Comparison of ENCODE assay signal across 1 cellular context in genomic region chr22:30326704-30327362, GRCh38.
TF ChIP-seq lines count a peak whose summit lies in the region.

A gene with protein sequence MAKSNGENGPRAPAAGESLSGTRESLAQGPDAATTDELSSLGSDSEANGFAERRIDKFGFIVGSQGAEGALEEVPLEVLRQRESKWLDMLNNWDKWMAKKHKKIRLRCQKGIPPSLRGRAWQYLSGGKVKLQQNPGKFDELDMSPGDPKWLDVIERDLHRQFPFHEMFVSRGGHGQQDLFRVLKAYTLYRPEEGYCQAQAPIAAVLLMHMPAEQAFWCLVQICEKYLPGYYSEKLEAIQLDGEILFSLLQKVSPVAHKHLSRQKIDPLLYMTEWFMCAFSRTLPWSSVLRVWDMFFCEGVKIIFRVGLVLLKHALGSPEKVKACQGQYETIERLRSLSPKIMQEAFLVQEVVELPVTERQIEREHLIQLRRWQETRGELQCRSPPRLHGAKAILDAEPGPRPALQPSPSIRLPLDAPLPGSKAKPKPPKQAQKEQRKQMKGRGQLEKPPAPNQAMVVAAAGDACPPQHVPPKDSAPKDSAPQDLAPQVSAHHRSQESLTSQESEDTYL (minus strand): TSS chr22:30326941. CDS start chr22:30326881, 60 bp downstream.

TF ChIP-seq in HepG2, 621 proteins besides CTCF, POLR2A, EP300 and RAD21 (continued from another document and continues in another):
- TF ChIP-seq RNF2 (conservative IDR thresholded peaks at IDR 0.05; ENCODE audit: low read depth) = no peak
- TF ChIP-seq RORA (CRISPR knock-in tag; IDR thresholded peaks at IDR 0.05) = no peak
- no peak for TF ChIP-seq ZNF207 (IDR thresholded peaks at IDR 0.05; ENCODE audit: borderline replicate concordance)
- TF ChIP-seq ZBTB10 (CRISPR knock-in tag; IDR thresholded peaks at IDR 0.05; ENCODE audit: borderline replicate concordance) = no peak
- TF ChIP-seq, protein P1, sequence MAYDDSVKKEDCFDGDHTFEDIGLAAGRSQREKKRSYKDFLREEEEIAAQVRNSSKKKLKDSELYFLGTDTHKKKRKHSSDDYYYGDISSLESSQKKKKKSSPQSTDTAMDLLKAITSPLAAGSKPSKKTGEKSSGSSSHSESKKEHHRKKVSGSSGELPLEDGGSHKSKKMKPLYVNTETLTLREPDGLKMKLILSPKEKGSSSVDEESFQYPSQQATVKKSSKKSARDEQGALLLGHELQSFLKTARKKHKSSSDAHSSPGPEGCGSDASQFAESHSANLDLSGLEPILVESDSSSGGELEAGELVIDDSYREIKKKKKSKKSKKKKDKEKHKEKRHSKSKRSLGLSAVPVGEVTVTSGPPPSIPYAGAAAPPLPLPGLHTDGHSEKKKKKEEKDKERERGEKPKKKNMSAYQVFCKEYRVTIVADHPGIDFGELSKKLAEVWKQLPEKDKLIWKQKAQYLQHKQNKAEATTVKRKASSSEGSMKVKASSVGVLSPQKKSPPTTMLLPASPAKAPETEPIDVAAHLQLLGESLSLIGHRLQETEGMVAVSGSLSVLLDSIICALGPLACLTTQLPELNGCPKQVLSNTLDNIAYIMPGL (CRISPR knock-in tag; IDR thresholded peaks at IDR 0.05; ENCODE audit: borderline replicate concordance in 1 of 2, low read depth in 1 of 2) = no peak
- no peak for TF ChIP-seq RXRB (CRISPR knock-in tag; IDR thresholded peaks at IDR 0.05; ENCODE audit: borderline replicate concordance)
- 0 out of 2 replicates have a peak, but pooled peaks have one; percentile 18 for TF ChIP-seq POGZ (CRISPR knock-in tag; IDR thresholded peaks at IDR 0.05)
- TF ChIP-seq BRCA1 (CRISPR knock-in tag; IDR thresholded peaks at IDR 0.05) = no peak
- TF ChIP-seq TCF7 (IDR thresholded peaks at IDR 0.05; ENCODE audit: low read depth) = no peak
- TF ChIP-seq ZNF329 (CRISPR knock-in tag; IDR thresholded peaks at IDR 0.05; ENCODE audit: low read depth) = no peak
- no peak for TF ChIP-seq ZSCAN20 (CRISPR knock-in tag; IDR thresholded peaks at IDR 0.05; ENCODE audit: borderline replicate concordance)
- no peak for TF ChIP-seq ZBTB14 (CRISPR knock-in tag; IDR thresholded peaks at IDR 0.05)
- TF ChIP-seq ZFP62 (CRISPR knock-in tag; IDR thresholded peaks at IDR 0.05) = no peak
- no peak for TF ChIP-seq REXO4 (CRISPR knock-in tag; IDR thresholded peaks at IDR 0.05; ENCODE audit: borderline replicate concordance)
- TF ChIP-seq SIX1 (CRISPR knock-in tag; IDR thresholded peaks at IDR 0.05; ENCODE audit: borderline replicate concordance) = no peak
- TF ChIP-seq ZFP90 (CRISPR knock-in tag; IDR thresholded peaks at IDR 0.05; ENCODE audit: borderline replicate concordance) = no peak
- TF ChIP-seq, protein P2, sequence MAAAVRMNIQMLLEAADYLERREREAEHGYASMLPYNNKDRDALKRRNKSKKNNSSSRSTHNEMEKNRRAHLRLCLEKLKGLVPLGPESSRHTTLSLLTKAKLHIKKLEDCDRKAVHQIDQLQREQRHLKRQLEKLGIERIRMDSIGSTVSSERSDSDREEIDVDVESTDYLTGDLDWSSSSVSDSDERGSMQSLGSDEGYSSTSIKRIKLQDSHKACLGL (CRISPR knock-in tag; IDR thresholded peaks at IDR 0.05) = peak; percentile 67; the same call in 1 of the 2 replicates
- no peak for TF ChIP-seq ZMAT3 (CRISPR knock-in tag; conservative IDR thresholded peaks at IDR 0.05)
- TF ChIP-seq SRY (CRISPR knock-in tag; IDR thresholded peaks at IDR 0.05) = 0 out of 2 replicates have a peak, but pooled peaks have one; percentile 50
- no peak for TF ChIP-seq PAX8 (CRISPR knock-in tag; IDR thresholded peaks at IDR 0.05; ENCODE audit: borderline replicate concordance)
- TF ChIP-seq PRMT3 (CRISPR knock-in tag; IDR thresholded peaks at IDR 0.05; ENCODE audit: borderline replicate concordance, low read depth) = no peak
- peak; percentile 78 for TF ChIP-seq PHF20 (CRISPR knock-in tag; IDR thresholded peaks at IDR 0.05)
- no peak for TF ChIP-seq ZBTB38 (CRISPR knock-in tag; IDR thresholded peaks at IDR 0.05)
- no peak for TF ChIP-seq BATF2 (CRISPR knock-in tag; IDR thresholded peaks at IDR 0.05)
- no peak for TF ChIP-seq NAIF1 (CRISPR knock-in tag; IDR thresholded peaks at IDR 0.05; ENCODE audit: borderline replicate concordance)
- TF ChIP-seq ZNF263 (CRISPR knock-in tag; IDR thresholded peaks at IDR 0.05) = no peak
- TF ChIP-seq SRSF9 (IDR thresholded peaks at IDR 0.05; ENCODE audit: borderline replicate concordance, insufficient read depth, low read depth, low read length, poor library complexity, severe bottlenecking) = no peak
- peak; percentile 64; the same call in 1 of the 2 replicates for TF ChIP-seq HNF1B (CRISPR knock-in tag; IDR thresholded peaks at IDR 0.05)
- TF ChIP-seq ZFP82 (CRISPR knock-in tag; IDR thresholded peaks at IDR 0.05; ENCODE audit: borderline replicate concordance) = no peak
- no peak for TF ChIP-seq THYN1 (CRISPR knock-in tag; IDR thresholded peaks at IDR 0.05; ENCODE audit: borderline replicate concordance, low read depth)
- no peak for TF ChIP-seq MIER3 (CRISPR knock-in tag; IDR thresholded peaks at IDR 0.05; ENCODE audit: borderline replicate concordance)
- 0 out of 2 replicates have a peak, but pooled peaks have one; percentile 27 for TF ChIP-seq ZNF772 (CRISPR knock-in tag; IDR thresholded peaks at IDR 0.05)
- TF ChIP-seq GMEB2 (CRISPR knock-in tag; IDR thresholded peaks at IDR 0.05; ENCODE audit: low read depth) = no peak
- TF ChIP-seq FOXK2 (IDR thresholded peaks at IDR 0.05) = no peak
- no peak for TF ChIP-seq PAWR (CRISPR knock-in tag; IDR thresholded peaks at IDR 0.05; ENCODE audit: borderline replicate concordance)
- no peak for TF ChIP-seq NFAT5 (CRISPR knock-in tag; IDR thresholded peaks at IDR 0.05)
- TF ChIP-seq NFRKB (IDR thresholded peaks at IDR 0.05) = no peak
- TF ChIP-seq ZNF446 (CRISPR knock-in tag; IDR thresholded peaks at IDR 0.05) = no peak
- TF ChIP-seq HMGA1 (CRISPR knock-in tag; conservative IDR thresholded peaks at IDR 0.05) = no peak
- no peak for TF ChIP-seq ZNF3 (CRISPR knock-in tag; IDR thresholded peaks at IDR 0.05)
- no peak for TF ChIP-seq PCBP2 (optimal IDR thresholded peaks at IDR 0.05; ENCODE audit: low read depth, low read length, poor library complexity, severe bottlenecking)
- TF ChIP-seq ZFX (CRISPR knock-in tag; IDR thresholded peaks at IDR 0.05; ENCODE audit: low read depth) = peak; percentile 88
- TF ChIP-seq ZBTB1 (CRISPR knock-in tag; IDR thresholded peaks at IDR 0.05; ENCODE audit: borderline replicate concordance) = no peak
- 0 out of 2 replicates have a peak, but pooled peaks have one; percentile 3 for TF ChIP-seq ZNF232 (CRISPR knock-in tag; IDR thresholded peaks at IDR 0.05; ENCODE audit: borderline replicate concordance)
- no peak for TF ChIP-seq NCOR1 (IDR thresholded peaks at IDR 0.05; ENCODE audit: borderline replicate concordance, low read length)
- no peak for TF ChIP-seq CHCHD3 (CRISPR knock-in tag; IDR thresholded peaks at IDR 0.05)
- no peak for TF ChIP-seq MLLT10 (CRISPR knock-in tag; IDR thresholded peaks at IDR 0.05)
- TF ChIP-seq HOXA5 (CRISPR knock-in tag; IDR thresholded peaks at IDR 0.05) = no peak
